Comparison of ENCODE assay signal across 1 cellular context in the genomic region with DNA sequence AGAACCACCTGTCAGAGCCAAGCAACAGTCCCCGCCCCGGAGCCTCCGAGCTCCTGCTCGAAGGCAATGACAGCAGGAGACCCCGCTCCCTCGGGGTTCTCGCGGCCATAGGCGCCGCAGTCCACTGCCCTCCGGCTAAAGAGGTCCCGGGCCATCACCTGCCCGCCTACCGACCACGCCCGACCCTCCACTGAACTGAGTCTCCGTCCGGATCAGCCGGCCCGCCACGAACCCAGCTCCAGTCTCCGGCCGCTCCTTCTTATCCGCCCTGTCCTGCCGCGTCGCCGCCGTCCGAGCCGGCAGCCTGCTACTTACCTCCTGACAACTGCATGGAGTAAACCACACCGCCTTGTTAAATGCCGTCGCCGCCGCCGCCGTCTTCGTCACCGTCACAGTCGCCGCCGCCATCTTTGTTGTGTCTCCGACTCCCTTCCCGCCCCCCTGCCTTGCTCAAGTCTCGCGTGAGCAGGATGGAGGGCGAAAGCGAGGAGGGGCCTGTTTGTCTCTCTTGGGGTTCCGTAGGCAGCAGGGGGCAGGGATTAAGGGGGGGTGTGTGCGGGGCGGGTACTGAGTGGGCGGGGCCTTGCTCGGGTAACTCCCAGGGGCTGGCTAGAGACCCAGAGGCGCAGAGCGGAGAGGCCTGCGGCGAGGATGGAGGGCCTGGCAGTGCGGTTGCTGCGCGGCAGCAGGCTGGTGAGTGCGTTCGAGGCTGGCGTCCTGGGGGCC.
TF ChIP-seq lines count a peak whose summit lies in the region.

Gene ACADSB (plus strand): TSS at position 628 of the 726 bp plus-strand sequence. CDS start 24 bp downstream, at position 652.
A gene with protein sequence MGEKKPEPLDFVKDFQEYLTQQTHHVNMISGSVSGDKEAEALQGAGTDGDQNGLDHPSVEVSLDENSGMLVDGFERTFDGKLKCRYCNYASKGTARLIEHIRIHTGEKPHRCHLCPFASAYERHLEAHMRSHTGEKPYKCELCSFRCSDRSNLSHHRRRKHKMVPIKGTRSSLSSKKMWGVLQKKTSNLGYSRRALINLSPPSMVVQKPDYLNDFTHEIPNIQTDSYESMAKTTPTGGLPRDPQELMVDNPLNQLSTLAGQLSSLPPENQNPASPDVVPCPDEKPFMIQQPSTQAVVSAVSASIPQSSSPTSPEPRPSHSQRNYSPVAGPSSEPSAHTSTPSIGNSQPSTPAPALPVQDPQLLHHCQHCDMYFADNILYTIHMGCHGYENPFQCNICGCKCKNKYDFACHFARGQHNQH (minus strand): TSS at position 417 of the 726 bp plus-strand sequence. CDS start 10,170 bp downstream, outside the sequence.

TF ChIP-seq in HepG2, 621 proteins besides CTCF, POLR2A, EP300 and RAD21 (continued from another document and continues in another):
- TF ChIP-seq, protein P1, sequence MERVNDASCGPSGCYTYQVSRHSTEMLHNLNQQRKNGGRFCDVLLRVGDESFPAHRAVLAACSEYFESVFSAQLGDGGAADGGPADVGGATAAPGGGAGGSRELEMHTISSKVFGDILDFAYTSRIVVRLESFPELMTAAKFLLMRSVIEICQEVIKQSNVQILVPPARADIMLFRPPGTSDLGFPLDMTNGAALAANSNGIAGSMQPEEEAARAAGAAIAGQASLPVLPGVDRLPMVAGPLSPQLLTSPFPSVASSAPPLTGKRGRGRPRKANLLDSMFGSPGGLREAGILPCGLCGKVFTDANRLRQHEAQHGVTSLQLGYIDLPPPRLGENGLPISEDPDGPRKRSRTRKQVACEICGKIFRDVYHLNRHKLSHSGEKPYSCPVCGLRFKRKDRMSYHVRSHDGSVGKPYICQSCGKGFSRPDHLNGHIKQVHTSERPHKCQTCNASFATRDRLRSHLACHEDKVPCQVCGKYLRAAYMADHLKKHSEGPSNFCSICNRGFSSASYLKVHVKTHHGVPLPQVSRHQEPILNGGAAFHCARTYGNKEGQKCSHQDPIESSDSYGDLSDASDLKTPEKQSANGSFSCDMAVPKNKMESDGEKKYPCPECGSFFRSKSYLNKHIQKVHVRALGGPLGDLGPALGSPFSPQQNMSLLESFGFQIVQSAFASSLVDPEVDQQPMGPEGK (CRISPR knock-in tag; IDR thresholded peaks at IDR 0.05) = peak; percentile 87
- TF ChIP-seq NCOR1 (IDR thresholded peaks at IDR 0.05; ENCODE audit: borderline replicate concordance, low read length) (no peak), ZNF614 (CRISPR knock-in tag; IDR thresholded peaks at IDR 0.05; ENCODE audit: borderline replicate concordance) (peak; percentile 31; the same call in 1 of the 2 replicates), TAF15 (IDR thresholded peaks at IDR 0.05; ENCODE audit: low read depth, low read length, poor library complexity, severe bottlenecking) (peak; percentile 72), RAD51 (IDR thresholded peaks at IDR 0.05; ENCODE audit: borderline replicate concordance) (no peak), NFYC (CRISPR knock-in tag; IDR thresholded peaks at IDR 0.05) (0 out of 2 replicates have a peak, but pooled peaks have one; percentile 12), TGIF2 (CRISPR knock-in tag; IDR thresholded peaks at IDR 0.05) (peak; percentile 67), CCAR2 (optimal IDR thresholded peaks at IDR 0.05; ENCODE audit: low read depth, low read length) (no peak), ZNF12 (CRISPR knock-in tag; IDR thresholded peaks at IDR 0.05) (peak; percentile 81), SP4 (CRISPR knock-in tag; IDR thresholded peaks at IDR 0.05) (peak; percentile 93), ZNF781 (CRISPR knock-in tag; IDR thresholded peaks at IDR 0.05; ENCODE audit: borderline replicate concordance, not compliant biosample characterization) (no peak), MEF2D (CRISPR knock-in tag; IDR thresholded peaks at IDR 0.05) (no peak; the same call in 1 of the 2 replicates), ZNF235 (CRISPR knock-in tag; IDR thresholded peaks at IDR 0.05; ENCODE audit: borderline replicate concordance) (0 out of 2 replicates have a peak, but pooled peaks have one; percentile 78), BRD4 (CRISPR knock-in tag; IDR thresholded peaks at IDR 0.05) (peak; percentile 40; the same call in 1 of the 2 replicates), SSRP1 (CRISPR knock-in tag; IDR thresholded peaks at IDR 0.05) (no peak), ZBTB8A (CRISPR knock-in tag; IDR thresholded peaks at IDR 0.05; ENCODE audit: borderline replicate concordance, low read depth) (no peak), ZNF124 (CRISPR knock-in tag; IDR thresholded peaks at IDR 0.05) (0 out of 2 replicates have a peak, but pooled peaks have one; percentile 40), ZBTB39 (CRISPR knock-in tag; IDR thresholded peaks at IDR 0.05) (no peak), HCFC1 (IDR thresholded peaks at IDR 0.05; ENCODE audit: low read depth, low read length) (peak; percentile 54; the same call in 1 of the 2 replicates), FOXA3 (CRISPR knock-in tag; IDR thresholded peaks at IDR 0.05) (peak; percentile 45; the same call in 1 of the 2 replicates), ZSCAN9 (CRISPR knock-in tag; IDR thresholded peaks at IDR 0.05; ENCODE audit: borderline replicate concordance) (peak; percentile 58; the same call in 1 of the 2 replicates), ZSCAN31 (CRISPR knock-in tag; IDR thresholded peaks at IDR 0.05; ENCODE audit: low read depth) (0 out of 2 replicates have a peak, but pooled peaks have one; percentile 41), ZSCAN21 (CRISPR knock-in tag; IDR thresholded peaks at IDR 0.05; ENCODE audit: borderline replicate concordance) (peak; percentile 51; the same call in 1 of the 2 replicates), ZIK1 (CRISPR knock-in tag; IDR thresholded peaks at IDR 0.05; ENCODE audit: borderline replicate concordance, low read depth) (no peak), HNRNPK (IDR thresholded peaks at IDR 0.05; ENCODE audit: low read depth, low read length, poor library complexity, severe bottlenecking) (peak; percentile 42), TCF7L2 (IDR thresholded peaks at IDR 0.05; ENCODE audit: low read depth, low read length) (no peak), ZNF142 (CRISPR knock-in tag; IDR thresholded peaks at IDR 0.05) (peak; percentile 65; the same call in 1 of the 2 replicates), ZNF678 (CRISPR knock-in tag; IDR thresholded peaks at IDR 0.05) (0 out of 2 replicates have a peak, but pooled peaks have one; percentile 74), ZNF724P (CRISPR knock-in tag; IDR thresholded peaks at IDR 0.05; ENCODE audit: borderline replicate concordance) (0 out of 2 replicates have a peak, but pooled peaks have one; percentile 46), ZNF546 (CRISPR knock-in tag; conservative IDR thresholded peaks at IDR 0.05) (peak; percentile 44; the same call in 1 of the 2 replicates), PAX8 (CRISPR knock-in tag; IDR thresholded peaks at IDR 0.05; ENCODE audit: borderline replicate concordance) (peak; percentile 39; the same call in 1 of the 2 replicates), WIZ (CRISPR knock-in tag; IDR thresholded peaks at IDR 0.05) (peak; percentile 88; the same call in 1 of the 2 replicates), ELF3 (CRISPR knock-in tag; IDR thresholded peaks at IDR 0.05) (peak; percentile 74), ZNF263 (CRISPR knock-in tag; IDR thresholded peaks at IDR 0.05) (0 out of 2 replicates have a peak, but pooled peaks have one; percentile 16), ASH2L (IDR thresholded peaks at IDR 0.05; ENCODE audit: insufficient read length, low read depth, low read length) (peak; percentile 86)
- TF ChIP-seq, protein P2, sequence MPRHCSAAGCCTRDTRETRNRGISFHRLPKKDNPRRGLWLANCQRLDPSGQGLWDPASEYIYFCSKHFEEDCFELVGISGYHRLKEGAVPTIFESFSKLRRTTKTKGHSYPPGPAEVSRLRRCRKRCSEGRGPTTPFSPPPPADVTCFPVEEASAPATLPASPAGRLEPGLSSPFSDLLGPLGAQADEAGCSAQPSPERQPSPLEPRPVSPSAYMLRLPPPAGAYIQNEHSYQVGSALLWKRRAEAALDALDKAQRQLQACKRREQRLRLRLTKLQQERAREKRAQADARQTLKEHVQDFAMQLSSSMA (CRISPR knock-in tag; IDR thresholded peaks at IDR 0.05) = peak; percentile 99
- TF ChIP-seq, protein P3, sequence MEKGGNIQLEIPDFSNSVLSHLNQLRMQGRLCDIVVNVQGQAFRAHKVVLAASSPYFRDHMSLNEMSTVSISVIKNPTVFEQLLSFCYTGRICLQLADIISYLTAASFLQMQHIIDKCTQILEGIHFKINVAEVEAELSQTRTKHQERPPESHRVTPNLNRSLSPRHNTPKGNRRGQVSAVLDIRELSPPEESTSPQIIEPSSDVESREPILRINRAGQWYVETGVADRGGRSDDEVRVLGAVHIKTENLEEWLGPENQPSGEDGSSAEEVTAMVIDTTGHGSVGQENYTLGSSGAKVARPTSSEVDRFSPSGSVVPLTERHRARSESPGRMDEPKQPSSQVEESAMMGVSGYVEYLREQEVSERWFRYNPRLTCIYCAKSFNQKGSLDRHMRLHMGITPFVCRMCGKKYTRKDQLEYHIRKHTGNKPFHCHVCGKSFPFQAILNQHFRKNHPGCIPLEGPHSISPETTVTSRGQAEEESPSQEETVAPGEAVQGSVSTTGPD (CRISPR knock-in tag; IDR thresholded peaks at IDR 0.05) = peak; percentile 68; the same call in 1 of the 2 replicates
- TF ChIP-seq, protein P4, sequence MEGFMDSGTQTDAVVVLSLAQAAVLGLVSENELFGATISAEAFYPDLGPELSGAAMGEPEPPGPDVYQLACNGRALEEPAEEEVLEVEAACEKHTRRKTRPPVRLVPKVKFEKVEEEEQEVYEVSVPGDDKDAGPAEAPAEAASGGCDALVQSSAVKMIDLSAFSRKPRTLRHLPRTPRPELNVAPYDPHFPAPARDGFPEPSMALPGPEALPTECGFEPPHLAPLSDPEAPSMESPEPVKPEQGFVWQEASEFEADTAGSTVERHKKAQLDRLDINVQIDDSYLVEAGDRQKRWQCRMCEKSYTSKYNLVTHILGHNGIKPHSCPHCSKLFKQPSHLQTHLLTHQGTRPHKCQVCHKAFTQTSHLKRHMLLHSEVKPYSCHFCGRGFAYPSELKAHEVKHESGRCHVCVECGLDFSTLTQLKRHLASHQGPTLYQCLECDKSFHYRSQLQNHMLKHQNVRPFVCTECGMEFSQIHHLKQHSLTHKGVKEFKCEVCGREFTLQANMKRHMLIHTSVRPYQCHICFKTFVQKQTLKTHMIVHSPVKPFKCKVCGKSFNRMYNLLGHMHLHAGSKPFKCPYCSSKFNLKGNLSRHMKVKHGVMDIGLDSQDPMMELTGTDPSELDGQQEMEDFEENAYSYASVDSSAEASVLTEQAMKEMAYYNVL (CRISPR knock-in tag; IDR thresholded peaks at IDR 0.05; ENCODE audit: borderline replicate concordance) = 0 out of 2 replicates have a peak, but pooled peaks have one; percentile 18
- TF ChIP-seq, protein P5, sequence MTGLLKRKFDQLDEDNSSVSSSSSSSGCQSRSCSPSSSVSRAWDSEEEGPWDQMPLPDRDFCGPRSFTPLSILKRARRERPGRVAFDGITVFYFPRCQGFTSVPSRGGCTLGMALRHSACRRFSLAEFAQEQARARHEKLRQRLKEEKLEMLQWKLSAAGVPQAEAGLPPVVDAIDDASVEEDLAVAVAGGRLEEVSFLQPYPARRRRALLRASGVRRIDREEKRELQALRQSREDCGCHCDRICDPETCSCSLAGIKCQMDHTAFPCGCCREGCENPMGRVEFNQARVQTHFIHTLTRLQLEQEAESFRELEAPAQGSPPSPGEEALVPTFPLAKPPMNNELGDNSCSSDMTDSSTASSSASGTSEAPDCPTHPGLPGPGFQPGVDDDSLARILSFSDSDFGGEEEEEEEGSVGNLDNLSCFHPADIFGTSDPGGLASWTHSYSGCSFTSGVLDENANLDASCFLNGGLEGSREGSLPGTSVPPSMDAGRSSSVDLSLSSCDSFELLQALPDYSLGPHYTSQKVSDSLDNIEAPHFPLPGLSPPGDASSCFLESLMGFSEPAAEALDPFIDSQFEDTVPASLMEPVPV (CRISPR knock-in tag; IDR thresholded peaks at IDR 0.05) = peak; percentile 45; the same call in 1 of the 2 replicates
